1 cellular context compared by ENCODE assay signal in the genomic region with DNA sequence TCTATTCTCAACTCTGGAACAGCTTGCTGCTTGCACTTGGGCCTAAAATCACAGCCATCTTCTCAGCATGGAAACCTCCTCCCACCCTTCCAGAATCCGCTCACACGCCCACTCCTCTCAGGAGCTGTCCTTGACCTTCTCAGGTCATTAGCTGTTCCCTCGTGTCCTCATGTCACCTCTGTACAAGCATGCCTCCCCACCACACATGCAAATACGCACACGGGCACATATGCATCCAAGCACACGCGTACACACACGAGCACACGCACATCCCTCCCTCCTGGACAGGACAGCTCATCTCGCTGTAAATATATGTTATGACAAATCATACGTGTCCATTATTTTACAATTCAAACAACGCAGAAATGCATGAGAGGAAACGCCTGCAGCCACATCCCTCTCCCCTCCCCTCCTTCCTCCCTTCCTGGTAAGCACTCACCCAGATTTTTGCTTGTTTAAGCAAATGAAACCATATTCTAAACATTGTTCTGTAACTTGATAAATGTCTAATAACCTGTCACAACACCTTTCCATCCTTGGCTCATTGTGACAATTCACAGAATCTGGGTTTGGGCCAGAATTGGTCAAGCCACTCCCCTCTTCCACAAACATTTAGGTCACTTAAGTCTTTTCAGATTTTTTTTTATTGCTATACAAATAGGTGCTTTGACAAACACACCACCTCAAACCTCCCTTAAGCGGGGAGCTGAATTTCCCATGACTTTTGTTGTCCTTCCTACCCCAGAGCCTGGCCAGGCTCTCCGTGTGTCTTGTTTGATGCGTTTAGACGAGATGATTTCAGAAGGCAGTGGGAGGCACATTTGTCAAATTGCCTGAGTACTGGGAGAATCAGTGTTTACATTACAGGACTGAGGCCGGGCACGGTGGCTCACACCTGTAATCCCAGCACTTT.
TF ChIP-seq lines count a peak whose summit lies in the region.

No MANE protein-coding gene starts in this region.

TF ChIP-seq in HEK293, 187 proteins besides CTCF, POLR2A, EP300 and RAD21 (continued from another document):
- TF ChIP-seq, protein P1, sequence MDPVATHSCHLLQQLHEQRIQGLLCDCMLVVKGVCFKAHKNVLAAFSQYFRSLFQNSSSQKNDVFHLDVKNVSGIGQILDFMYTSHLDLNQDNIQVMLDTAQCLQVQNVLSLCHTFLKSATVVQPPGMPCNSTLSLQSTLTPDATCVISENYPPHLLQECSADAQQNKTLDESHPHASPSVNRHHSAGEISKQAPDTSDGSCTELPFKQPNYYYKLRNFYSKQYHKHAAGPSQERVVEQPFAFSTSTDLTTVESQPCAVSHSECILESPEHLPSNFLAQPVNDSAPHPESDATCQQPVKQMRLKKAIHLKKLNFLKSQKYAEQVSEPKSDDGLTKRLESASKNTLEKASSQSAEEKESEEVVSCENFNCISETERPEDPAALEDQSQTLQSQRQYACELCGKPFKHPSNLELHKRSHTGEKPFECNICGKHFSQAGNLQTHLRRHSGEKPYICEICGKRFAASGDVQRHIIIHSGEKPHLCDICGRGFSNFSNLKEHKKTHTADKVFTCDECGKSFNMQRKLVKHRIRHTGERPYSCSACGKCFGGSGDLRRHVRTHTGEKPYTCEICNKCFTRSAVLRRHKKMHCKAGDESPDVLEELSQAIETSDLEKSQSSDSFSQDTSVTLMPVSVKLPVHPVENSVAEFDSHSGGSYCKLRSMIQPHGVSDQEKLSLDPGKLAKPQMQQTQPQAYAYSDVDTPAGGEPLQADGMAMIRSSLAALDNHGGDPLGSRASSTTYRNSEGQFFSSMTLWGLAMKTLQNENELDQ (tag by site-specific recombination; IDR thresholded peaks at IDR 0.05; ENCODE audit: low read depth): no peak
- TF ChIP-seq ZNF600 (tag by site-specific recombination; IDR thresholded peaks at IDR 0.05): 0 out of 2 replicates have a peak, but pooled peaks have one; percentile 29
- TF ChIP-seq ZNF571 (tag by site-specific recombination; IDR thresholded peaks at IDR 0.05): no peak
- TF ChIP-seq, protein P2, sequence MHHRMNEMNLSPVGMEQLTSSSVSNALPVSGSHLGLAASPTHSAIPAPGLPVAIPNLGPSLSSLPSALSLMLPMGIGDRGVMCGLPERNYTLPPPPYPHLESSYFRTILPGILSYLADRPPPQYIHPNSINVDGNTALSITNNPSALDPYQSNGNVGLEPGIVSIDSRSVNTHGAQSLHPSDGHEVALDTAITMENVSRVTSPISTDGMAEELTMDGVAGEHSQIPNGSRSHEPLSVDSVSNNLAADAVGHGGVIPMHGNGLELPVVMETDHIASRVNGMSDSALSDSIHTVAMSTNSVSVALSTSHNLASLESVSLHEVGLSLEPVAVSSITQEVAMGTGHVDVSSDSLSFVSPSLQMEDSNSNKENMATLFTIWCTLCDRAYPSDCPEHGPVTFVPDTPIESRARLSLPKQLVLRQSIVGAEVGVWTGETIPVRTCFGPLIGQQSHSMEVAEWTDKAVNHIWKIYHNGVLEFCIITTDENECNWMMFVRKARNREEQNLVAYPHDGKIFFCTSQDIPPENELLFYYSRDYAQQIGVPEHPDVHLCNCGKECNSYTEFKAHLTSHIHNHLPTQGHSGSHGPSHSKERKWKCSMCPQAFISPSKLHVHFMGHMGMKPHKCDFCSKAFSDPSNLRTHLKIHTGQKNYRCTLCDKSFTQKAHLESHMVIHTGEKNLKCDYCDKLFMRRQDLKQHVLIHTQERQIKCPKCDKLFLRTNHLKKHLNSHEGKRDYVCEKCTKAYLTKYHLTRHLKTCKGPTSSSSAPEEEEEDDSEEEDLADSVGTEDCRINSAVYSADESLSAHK (tag by site-specific recombination; IDR thresholded peaks at IDR 0.05): no peak
- TF ChIP-seq, protein P3, sequence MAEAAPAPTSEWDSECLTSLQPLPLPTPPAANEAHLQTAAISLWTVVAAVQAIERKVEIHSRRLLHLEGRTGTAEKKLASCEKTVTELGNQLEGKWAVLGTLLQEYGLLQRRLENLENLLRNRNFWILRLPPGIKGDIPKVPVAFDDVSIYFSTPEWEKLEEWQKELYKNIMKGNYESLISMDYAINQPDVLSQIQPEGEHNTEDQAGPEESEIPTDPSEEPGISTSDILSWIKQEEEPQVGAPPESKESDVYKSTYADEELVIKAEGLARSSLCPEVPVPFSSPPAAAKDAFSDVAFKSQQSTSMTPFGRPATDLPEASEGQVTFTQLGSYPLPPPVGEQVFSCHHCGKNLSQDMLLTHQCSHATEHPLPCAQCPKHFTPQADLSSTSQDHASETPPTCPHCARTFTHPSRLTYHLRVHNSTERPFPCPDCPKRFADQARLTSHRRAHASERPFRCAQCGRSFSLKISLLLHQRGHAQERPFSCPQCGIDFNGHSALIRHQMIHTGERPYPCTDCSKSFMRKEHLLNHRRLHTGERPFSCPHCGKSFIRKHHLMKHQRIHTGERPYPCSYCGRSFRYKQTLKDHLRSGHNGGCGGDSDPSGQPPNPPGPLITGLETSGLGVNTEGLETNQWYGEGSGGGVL (tag by site-specific recombination; IDR thresholded peaks at IDR 0.05): no peak
- TF ChIP-seq ZNF529 (tag by site-specific recombination; IDR thresholded peaks at IDR 0.05; ENCODE audit: insufficient replicate concordance): no peak
- no peak for TF ChIP-seq ZNF202 (tag by site-specific recombination; IDR thresholded peaks at IDR 0.05; ENCODE audit: borderline replicate concordance)
- TF ChIP-seq KLF9 (tag by site-specific recombination; IDR thresholded peaks at IDR 0.05; ENCODE audit: low read depth): peak; percentile 32
- TF ChIP-seq ZXDB (tag by site-specific recombination; IDR thresholded peaks at IDR 0.05): no peak
TF ChIP-seq in HEK293: peak in this region for 12.
